28 cellular contexts compared by ENCODE assay signal in genomic region chr5:79694183-79694582, GRCh38.
"Had no signal": no experiment of that assay in that cellular context is flagged by ENCODE, and none has a peak within 500 bp of the region (broad histone marks: within the 10 kb centered on the region; RNA-seq: fewer than 3 reads in every experiment).

No MANE protein-coding gene starts in this region.

- H3K9me3 ChIP-seq: ascending aorta, gastroesophageal sphincter, left lung, sigmoid colon, stomach, tibial artery, upper lobe of right lung had no signal

- H3K27me3 Mint-ChIP-seq: activated CD4-positive, alpha-beta memory T cell treated with anti-CD3 and anti-CD28 coated beads for 36 hours; activated CD4-positive, alpha-beta T cell treated with anti-CD3 and anti-CD28 coated beads, Interleukin-2, amount 10 ng/mL, durations not matched to agents 24 days and 14 days; activated naive CD8-positive, alpha-beta T cell treated with anti-CD3 and anti-CD28 coated beads, Interleukin-2, amount 10 ng/mL, durations not matched to agents 7 days and 5 days; effector memory CD8-positive, alpha-beta T cell; naive thymus-derived CD4-positive, alpha-beta T cell; stimulated activated naive B cell treated with anti-CD40 and anti-IgM and Interleukin-4, amounts not matched to agents 10 μg/mL and 1 μg/mL and 100 μg/mL, for 72 hours; T-helper 17 cell had no signal

- H3K4me3 ChIP-seq: ascending aorta, gastroesophageal sphincter, left lung, sigmoid colon, smooth muscle cell, stomach, tibial artery, upper lobe of right lung had no signal

- H3K27me3 ChIP-seq: ascending aorta, gastroesophageal sphincter, left lung, sigmoid colon, stomach, tibial artery, upper lobe of right lung had no signal

- H3K27ac Mint-ChIP-seq: activated CD4-positive, alpha-beta memory T cell treated with anti-CD3 and anti-CD28 coated beads for 36 hours; activated CD4-positive, alpha-beta T cell treated with anti-CD3 and anti-CD28 coated beads, Interleukin-2, amount 10 ng/mL, durations not matched to agents 24 days and 14 days; activated naive CD4-positive, alpha-beta T cell treated with anti-CD3 and anti-CD28 coated beads for 36 hours; activated naive CD8-positive, alpha-beta T cell treated with anti-CD3 and anti-CD28 coated beads, Interleukin-2, amount 10 ng/mL, durations not matched to agents 7 days and 5 days; activated T-helper 1 cell treated with anti-CD3 and anti-CD28 coated beads, Interleukin-12 subunit alpha, Interleukin-12 subunit beta, Interleukin-2, Interleukin-4 antibody, amounts not matched to agents 30 ng/mL and 10 ng/mL and 1 ng/mL, durations not matched to agents 14 hours and 24 hours and 36 hours; naive thymus-derived CD4-positive, alpha-beta T cell; stimulated activated naive B cell treated with anti-CD40 and anti-IgM and Interleukin-4, amounts not matched to agents 10 μg/mL and 1 μg/mL and 100 μg/mL, for 72 hours; T-helper 17 cell had no signal

- DNase-seq: activated CD4-positive, alpha-beta memory T cell treated with anti-CD3 and anti-CD28 coated beads for 36 hours; activated CD4-positive, alpha-beta T cell treated with anti-CD3 and anti-CD28 coated beads, Interleukin-2, amount 10 ng/mL, durations not matched to agents 24 days and 14 days; activated CD4-positive, CD25-positive, alpha-beta regulatory T cell treated with anti-CD3 and anti-CD28 coated beads, Interleukin-2, amount 50 U/mL, for 72 hours; activated CD8-positive, alpha-beta memory T cell treated with anti-CD3 and anti-CD28 coated beads, Interleukin-2, amount 50 U/mL, for 4 hours; activated effector memory CD4-positive, alpha-beta T cell treated with anti-CD3 and anti-CD28 coated beads, Interleukin-2, amount 50 U/mL, for 16 hours; activated naive CD4-positive, alpha-beta T cell treated with anti-CD3 and anti-CD28 coated beads for 36 hours; activated naive CD8-positive, alpha-beta T cell treated with anti-CD3 and anti-CD28 coated beads, Interleukin-2, amount 10 ng/mL, durations not matched to agents 7 days and 5 days; activated T-cell treated with anti-CD3 and anti-CD28 coated beads, Interleukin-2, amount 50 U/mL, for 1 hour; caudate nucleus; cortex of kidney; effector memory CD8-positive, alpha-beta T cell; left lung; naive thymus-derived CD4-positive, alpha-beta T cell; sigmoid colon; stimulated activated CD4-positive, alpha-beta T cell treated with anti-CD3 and anti-CD28 coated beads, Interleukin-1b, Interleukin-23, amount 100 ng/mL, for 48 hours; stimulated activated naive B cell treated with anti-CD40 and anti-IgM and Interleukin-4, amounts not matched to agents 10 μg/mL and 1 μg/mL and 100 μg/mL, for 72 hours; stomach; SW 1271; T-helper 17 cell; T1000; tibial artery; upper lobe of right lung; WERI-Rb-1 had no signal

- H3K4me2 ChIP-seq: smooth muscle cell had no signal

- ATAC-seq: effector memory CD8-positive, alpha-beta T cell; gastroesophageal sphincter; naive thymus-derived CD4-positive, alpha-beta T cell; stimulated activated naive B cell treated with anti-CD40 and anti-IgM and Interleukin-4, amounts not matched to agents 10 μg/mL and 1 μg/mL and 100 μg/mL, for 72 hours; T-helper 17 cell had no signal

- H3K9me3 Mint-ChIP-seq: activated CD4-positive, alpha-beta memory T cell treated with anti-CD3 and anti-CD28 coated beads for 36 hours; activated CD4-positive, alpha-beta T cell treated with anti-CD3 and anti-CD28 coated beads, Interleukin-2, amount 10 ng/mL, durations not matched to agents 24 days and 14 days; activated naive CD4-positive, alpha-beta T cell treated with anti-CD3 and anti-CD28 coated beads for 36 hours; activated naive CD8-positive, alpha-beta T cell treated with anti-CD3 and anti-CD28 coated beads, Interleukin-2, amount 10 ng/mL, durations not matched to agents 7 days and 5 days; activated T-helper 1 cell treated with anti-CD3 and anti-CD28 coated beads, Interleukin-12 subunit alpha, Interleukin-12 subunit beta, Interleukin-2, Interleukin-4 antibody, amounts not matched to agents 30 ng/mL and 10 ng/mL and 1 ng/mL, durations not matched to agents 14 hours and 24 hours and 36 hours; effector memory CD8-positive, alpha-beta T cell had no signal

- H3K36me3 ChIP-seq: ascending aorta, gastroesophageal sphincter, left lung, sigmoid colon, stomach, tibial artery, upper lobe of right lung, WERI-Rb-1 had no signal

- H3K4me3 Mint-ChIP-seq: activated CD4-positive, alpha-beta memory T cell treated with anti-CD3 and anti-CD28 coated beads for 36 hours; activated CD4-positive, alpha-beta T cell treated with anti-CD3 and anti-CD28 coated beads, Interleukin-2, amount 10 ng/mL, durations not matched to agents 24 days and 14 days; activated naive CD4-positive, alpha-beta T cell treated with anti-CD3 and anti-CD28 coated beads for 36 hours; activated naive CD8-positive, alpha-beta T cell treated with anti-CD3 and anti-CD28 coated beads, Interleukin-2, amount 10 ng/mL, durations not matched to agents 7 days and 5 days; activated T-helper 1 cell treated with anti-CD3 and anti-CD28 coated beads, Interleukin-12 subunit alpha, Interleukin-12 subunit beta, Interleukin-2, Interleukin-4 antibody, amounts not matched to agents 30 ng/mL and 10 ng/mL and 1 ng/mL, durations not matched to agents 14 hours and 24 hours and 36 hours; brain; effector memory CD8-positive, alpha-beta T cell; naive thymus-derived CD4-positive, alpha-beta T cell; stimulated activated naive B cell treated with anti-CD40 and anti-IgM and Interleukin-4, amounts not matched to agents 10 μg/mL and 1 μg/mL and 100 μg/mL, for 72 hours; T-helper 17 cell had no signal

- H3K27ac ChIP-seq: ascending aorta, left lung, stomach, tibial artery, upper lobe of right lung, WERI-Rb-1 had no signal

- H3K4me1 Mint-ChIP-seq: brain had no signal
